Comparison of ENCODE assay signal across 8 cellular contexts in the genomic region with DNA sequence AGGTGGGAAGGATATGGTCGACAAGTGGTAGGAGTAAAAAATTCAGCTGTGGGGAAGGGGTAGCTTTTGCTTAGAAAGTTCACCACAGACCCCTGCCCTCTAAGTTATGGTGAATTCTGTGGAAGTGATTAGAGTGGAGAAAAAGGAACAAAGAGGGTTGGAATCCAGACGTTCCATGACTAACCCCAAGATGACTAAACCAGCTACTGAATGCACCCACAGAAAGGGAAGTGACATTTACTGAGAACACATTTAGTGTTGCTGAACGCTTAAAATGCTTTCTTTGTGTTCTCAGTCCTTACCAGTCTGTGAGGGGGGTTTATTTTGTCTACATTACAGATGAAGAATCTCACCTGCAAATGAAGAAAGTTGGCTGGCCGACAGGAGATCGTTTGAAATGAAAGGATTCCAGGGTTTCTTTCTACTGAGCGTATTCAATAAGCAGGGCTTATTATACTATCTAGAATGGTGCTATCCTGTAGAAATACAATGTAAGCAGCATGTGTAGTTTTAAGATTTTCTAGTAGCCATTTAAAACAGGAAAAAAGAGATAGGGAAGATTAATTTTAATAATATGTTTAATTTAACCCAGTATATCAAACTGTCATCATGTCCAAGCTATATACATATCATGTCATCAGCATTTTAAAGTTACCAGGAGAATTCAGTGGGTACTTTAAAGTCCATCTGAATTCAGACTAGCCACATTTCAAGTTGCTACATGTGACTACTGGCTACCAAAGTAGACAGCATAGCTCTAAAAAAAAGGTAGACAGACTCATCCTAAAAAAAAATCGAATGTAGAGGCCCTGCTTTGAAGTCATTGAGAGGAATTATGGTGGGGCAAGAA.
A peak's percentile ranks its signal among the peaks of the same experiment; 100 is the strongest.
DNase-seq lines count a peak whose midpoint lies in the region; ATAC-seq and TF ChIP-seq lines count a peak whose summit lies in the region.

No MANE protein-coding gene starts in this region.

- no peak for TF ChIP-seq POLR2A in right lobe of liver (IDR thresholded peaks at IDR 0.05)

- peak; percentile 39 to 59 (median 58) for ATAC-seq in right lobe of liver
- ATAC-seq in thoracic aorta (ENCODE audit: insufficient number of reproducible peaks, low FRiP score, low read depth) = peak; percentile 68

- H3K56ac ChIP-seq in H9 (ENCODE audit: insufficient read length, low read depth, low read length) = no peak overlapping the region

- no peak overlapping the region for H2BK12ac ChIP-seq in H9 (ENCODE audit: insufficient read length, low read depth, low read length)

- no peaks in the 10 kb centered on the region; a peak in 1 of 5 replicates for H3K9me3 Mint-ChIP-seq in H9

- no peaks in the 10 kb centered on the region; a peak in 3 of 7 replicates for H3K36me3 Mint-ChIP-seq in H9 (ENCODE audit: insufficient read depth in 1 of 3, low read depth in 3 of 3)

- H4K20me1 ChIP-seq in H9 (ENCODE audit: control insufficient read depth, insufficient read depth, insufficient read length) = no peaks in the 10 kb centered on the region

- H3K36me3 ChIP-seq in MG63 (no peaks in the 10 kb centered on the region), right lobe of liver (no peaks in the 10 kb centered on the region), thoracic aorta (no peaks in the 10 kb centered on the region)

- no peaks in the 10 kb centered on the region for H3K27me3 ChIP-seq in H9 (ENCODE audit: insufficient read depth, low read length)
- no peaks in the 10 kb centered on the region for H3K27me3 ChIP-seq in MG63
- H3K27me3 ChIP-seq in right lobe of liver = no peaks in the 10 kb centered on the region
- no peaks in the 10 kb centered on the region for H3K27me3 ChIP-seq in thoracic aorta (replicated peaks; ENCODE audit: insufficient read depth)

- no peak overlapping the region for H2AFZ ChIP-seq in H9 (ENCODE audit: low read length)

- H3K79me2 ChIP-seq in H9 (ENCODE audit: insufficient read depth, low read length) = no peaks in the 10 kb centered on the region; the same call in 1 of the 2 replicates

- H3T11ph ChIP-seq in H9 (ENCODE audit: low read length) = no peak overlapping the region

- H3K23me2 ChIP-seq in H9 (ENCODE audit: insufficient read length, low read depth, low read length, poor library complexity, severe bottlenecking) = no peaks in the 10 kb centered on the region

- no peak overlapping the region for H3K9ac ChIP-seq in H9 (ENCODE audit: extremely low read depth, insufficient read length, low read length)

- no peak overlapping the region for H3K14ac ChIP-seq in H9 (ENCODE audit: insufficient read depth, low read length)

- H3K23ac ChIP-seq in H9 (ENCODE audit: insufficient read length, low read depth, low read length) = no peak overlapping the region

- no peak overlapping the region for H2AK5ac ChIP-seq in H9 (ENCODE audit: insufficient read length, low read length)

- H3K27ac ChIP-seq in H9 (ENCODE audit: insufficient read length, low read depth, low read length) (no peak overlapping the region), right lobe of liver (peak overlapping the region in 1 of 3 donors; percentile 36), thoracic aorta (peak overlapping the region; percentile 76 to 90)

- peak; percentile 46 for DNase-seq in GM13977 (ENCODE audit: low spot score)
- no peak for DNase-seq in H9
- peak; percentile 21 for DNase-seq in MG63
- peak; percentile 95 for DNase-seq in astrocyte of the hippocampus (ENCODE audit: low read depth, low spot score)
- DNase-seq in right lobe of liver = no peak
- DNase-seq in thoracic aorta (ENCODE audit: low spot score) = no peak
- DNase-seq in D341Med (ENCODE audit: low spot score) = no peak
- no peak for DNase-seq in NCI-H1930 (lab: John Stamatoyannopoulos, UW)

- no peak overlapping the region for H3K4me3 Mint-ChIP-seq in H9

- no CpG with 5 or more reads among the region's 7 CpGs for WGBS in H9 (ENCODE audit: extremely low coverage, insufficient read length, low lambda C conversion rate)
- 43% methylated on average over 7 of the region's 7 CpGs for WGBS in right lobe of liver (ENCODE audit: insufficient coverage, low coverage, low lambda C conversion rate, missing lambda C conversion rate)

- H3K4me1 Mint-ChIP-seq in H9 = peaks cover 37 to 45% of the 10 kb centered on the region in 2 experiments

- H2BK5ac ChIP-seq in H9 (ENCODE audit: insufficient read length, low read length) = no peak overlapping the region

- H3K4me1 ChIP-seq in H9 (ENCODE audit: insufficient read depth, low read length) = peaks cover 6% of the 10 kb centered on the region; the same call in 1 of the 2 replicates
- no peaks in the 10 kb centered on the region for H3K4me1 ChIP-seq in right lobe of liver
- H3K4me1 ChIP-seq in thoracic aorta (ENCODE audit: control insufficient read depth in 1 of 2, low read depth in 2 of 2) = peaks cover 42 to 80% of the 10 kb centered on the region in 2 donors

- H3K4me3 ChIP-seq in MG63 = no peak overlapping the region
- no peak overlapping the region for H3K4me3 ChIP-seq in right lobe of liver
- H3K4me3 ChIP-seq in thoracic aorta = peak overlapping the region; percentile 40

- no peak overlapping the region for H4K5ac ChIP-seq in H9 (ENCODE audit: insufficient read length, low read depth, low read length)

- no peaks in the 10 kb centered on the region for H3K9me3 ChIP-seq in H9 (ENCODE audit: control insufficient read depth, low read depth, low read length)
- no peaks in the 10 kb centered on the region for H3K9me3 ChIP-seq in MG63
- no peaks in the 10 kb centered on the region for H3K9me3 ChIP-seq in right lobe of liver
- H3K9me3 ChIP-seq in thoracic aorta = no peaks in the 10 kb centered on the region

- H3K27me3 Mint-ChIP-seq in H9 (ENCODE audit: low read depth) = no peaks in the 10 kb centered on the region

- H3K27ac Mint-ChIP-seq in H9 = peak overlapping the region in 2 of 3 experiments; percentile 76 to 89; a peak in 5 of 7 replicates

- H3K18ac ChIP-seq in H9 (ENCODE audit: insufficient read length, low read depth, low read length) = no peak overlapping the region

- no peak overlapping the region for H3K4me2 ChIP-seq in H9 (ENCODE audit: insufficient read depth, insufficient read length, low read length)

- H4K91ac ChIP-seq in H9 (ENCODE audit: insufficient read length, low read depth, low read length) = no peak overlapping the region

- in situ Hi-C loops in GM13977 (cut with MboI; ENCODE audit: low pct_unique_long_range_greater_than_20kb, low sequenced_read_pairs, unreplicated experiment) = loop anchor here (25.0 kb wide), 2 partner anchors 132 to 207 kb away; partner anchors contain the start of gene SULT1C4

- H2BK120ac ChIP-seq in H9 (ENCODE audit: low read depth, low read length, poor library complexity, severe bottlenecking) = no peak overlapping the region

- intact Hi-C loops in right lobe of liver (cut with DNase I) = no loop called here

- no peak overlapping the region for H2BK20ac ChIP-seq in H9 (ENCODE audit: low read depth, low read length, poor library complexity, severe bottlenecking)

- no peak overlapping the region for H4K8ac ChIP-seq in H9 (replicated peaks; ENCODE audit: insufficient read length, low read depth, low read length)

- no peak overlapping the region for H3K4ac ChIP-seq in H9 (ENCODE audit: low read depth, low read length)

- H3K79me1 ChIP-seq in H9 (ENCODE audit: insufficient read depth, low read depth, low read length, poor library complexity, severe bottlenecking) = no peaks in the 10 kb centered on the region

- H2BK15ac ChIP-seq in H9 (ENCODE audit: low read depth, low read length) = no peak overlapping the region

- TF ChIP-seq CTCF in GM13977 (IDR thresholded peaks at IDR 0.05; ENCODE audit: extremely low read depth, insufficient read depth, missing control alignments) = no peak
- no peak for TF ChIP-seq CTCF in H9 (conservative IDR thresholded peaks at IDR 0.05)
- no peak for TF ChIP-seq CTCF in right lobe of liver (IDR thresholded peaks at IDR 0.05)
- no peak for TF ChIP-seq CTCF in thoracic aorta (IDR thresholded peaks at IDR 0.05)

Comparison
In these comparisons a context has a peak if more than half of its experiments do, and no peak if none do; other contexts are left out.
1. DNase-seq: peak in GM13977 (single experiment), MG63 (single experiment) and astrocyte of the hippocampus (single experiment); none in H9 (single experiment), right lobe of liver (0 of 3), thoracic aorta (single experiment), D341Med (single experiment) and NCI-H1930 (0 of 2).